In the genomic region with DNA sequence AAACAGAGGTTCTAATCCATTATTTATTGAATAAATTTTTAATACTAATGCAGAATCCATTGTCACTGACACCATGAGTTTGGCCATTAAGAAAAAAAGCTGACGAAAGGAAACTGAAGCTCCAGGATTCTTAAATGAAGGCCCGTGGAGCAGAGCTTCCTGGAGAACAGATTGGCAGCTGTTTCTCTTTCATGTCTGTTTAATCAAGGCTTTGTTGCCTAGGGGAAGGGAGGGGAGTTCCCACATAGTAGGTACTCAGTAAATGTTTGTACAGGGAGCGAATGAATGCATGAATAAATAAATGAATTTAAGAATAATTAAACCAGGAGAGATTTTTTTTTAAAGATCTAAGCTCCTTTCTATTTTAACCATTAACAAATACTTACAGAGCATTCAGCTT, we compare ENCODE assay signal across 29 cellular contexts.
DNase-seq lines count a peak whose midpoint lies in the region; ATAC-seq and TF ChIP-seq lines count a peak whose summit lies in the region.
"Had no signal": no experiment of that assay in that cellular context is flagged by ENCODE, and none has a peak within 500 bp of the region (broad histone marks: within the 10 kb centered on the region; RNA-seq: fewer than 3 reads in every experiment).

No MANE protein-coding gene starts in this region.

- H3F3A ChIP-seq in neural progenitor cell (ENCODE audit: low read depth) = peaks cover 6% of the 10 kb centered on the region

- no peak overlapping the region for H3K4me2 ChIP-seq in neural progenitor cell
- H3K4me2 ChIP-seq: BLaER1 treated with 17β-estradiol and CSF1 and Interleukin-3, amounts not matched to agents 10 nM and 100 nM had no signal

- H3K4me1 ChIP-seq in neural progenitor cell (peaks cover 32% of the 10 kb centered on the region), lower lobe of right lung (no peaks in the 10 kb centered on the region)
- H3K4me1 ChIP-seq: BLaER1 treated with 17β-estradiol and CSF1 and Interleukin-3, amounts not matched to agents 10 nM and 100 nM had no signal

- TF ChIP-seq CTCF in neural progenitor cell (IDR thresholded peaks at IDR 0.05) (no peak), lower lobe of right lung (IDR thresholded peaks at IDR 0.05) (no peak)

- no peaks in the 10 kb centered on the region for H4K20me1 ChIP-seq in neural progenitor cell (ENCODE audit: low read depth)
- H4K20me1 ChIP-seq: BLaER1 treated with 17β-estradiol and CSF1 and Interleukin-3, amounts not matched to agents 10 nM and 100 nM had no signal

- intact Hi-C loops in lower lobe of right lung (cut with DNase I) = no loop called here

- peaks cover 38% of the 10 kb centered on the region for H3K4me1 Mint-ChIP-seq in neural progenitor cell
- no peaks in the 10 kb centered on the region for H3K4me1 Mint-ChIP-seq in T-helper 2 cell treated with Interferon-gamma antibody and Interleukin-4, amounts not matched to agents 5 μg/mL and 100 μg/mL, for 36 hours (ENCODE audit: low read depth)
- H3K4me1 Mint-ChIP-seq: natural killer cell had no signal

- H3K79me2 ChIP-seq in neural progenitor cell (ENCODE audit: low read depth) = no peaks in the 10 kb centered on the region

- H3K27me3 ChIP-seq in neural progenitor cell (no peaks in the 10 kb centered on the region), lower lobe of right lung (ENCODE audit: low read depth) (no peaks in the 10 kb centered on the region)
- H3K27me3 ChIP-seq: BLaER1 treated with 17β-estradiol and CSF1 and Interleukin-3, amounts not matched to agents 10 nM and 100 nM; brain microvascular endothelial cell had no signal

- no peak overlapping the region for H2AFZ ChIP-seq in neural progenitor cell (replicated peaks)

- no peaks in the 10 kb centered on the region for H3K36me3 Mint-ChIP-seq in neural progenitor cell
- H3K36me3 Mint-ChIP-seq in T-helper 2 cell treated with Interferon-gamma antibody and Interleukin-4, amounts not matched to agents 5 μg/mL and 100 μg/mL, for 36 hours (ENCODE audit: low read depth) = no peaks in the 10 kb centered on the region
- H3K36me3 Mint-ChIP-seq: activated naive CD4-positive, alpha-beta T cell treated with anti-CD3 and anti-CD28 coated beads, Interleukin-2, amount 50 U/mL, for 72 hours; natural killer cell had no signal

- H3K27me3 Mint-ChIP-seq in neural progenitor cell (ENCODE audit: insufficient read depth, low read depth) = peaks cover 4% of the 10 kb centered on the region
- H3K27me3 Mint-ChIP-seq in T-helper 2 cell treated with Interferon-gamma antibody and Interleukin-4, amounts not matched to agents 5 μg/mL and 100 μg/mL, for 36 hours (ENCODE audit: low read depth) = no peaks in the 10 kb centered on the region

- H3K4me3 ChIP-seq in neural progenitor cell = no peak overlapping the region
- no peak overlapping the region for H3K4me3 ChIP-seq in lower lobe of right lung
- H3K4me3 ChIP-seq: BLaER1 treated with 17β-estradiol and CSF1 and Interleukin-3, amounts not matched to agents 10 nM and 100 nM; skin epidermis had no signal

- no peak overlapping the region for H3K9ac ChIP-seq in neural progenitor cell
- H3K9ac ChIP-seq: BLaER1 treated with 17β-estradiol and CSF1 and Interleukin-3, amounts not matched to agents 10 nM and 100 nM had no signal

- H3K36me3 ChIP-seq in neural progenitor cell = no peaks in the 10 kb centered on the region
- H3K36me3 ChIP-seq in lower lobe of right lung = no peaks in the 10 kb centered on the region
- H3K36me3 ChIP-seq: BLaER1 treated with 17β-estradiol and CSF1 and Interleukin-3, amounts not matched to agents 10 nM and 100 nM; brain microvascular endothelial cell had no signal

- no peak overlapping the region for H3K27ac Mint-ChIP-seq in neural progenitor cell
- no peak overlapping the region for H3K27ac Mint-ChIP-seq in T-helper 2 cell treated with Interferon-gamma antibody and Interleukin-4, amounts not matched to agents 5 μg/mL and 100 μg/mL, for 36 hours
- H3K27ac Mint-ChIP-seq: activated naive CD4-positive, alpha-beta T cell treated with anti-CD3 and anti-CD28 coated beads, Interleukin-2, amount 50 U/mL, for 72 hours; natural killer cell had no signal

- H3K9me3 ChIP-seq in neural progenitor cell (ENCODE audit: low read depth) = no peaks in the 10 kb centered on the region
- H3K9me3 ChIP-seq in lower lobe of right lung = no peaks in the 10 kb centered on the region
- H3K9me3 ChIP-seq: BLaER1 treated with 17β-estradiol and CSF1 and Interleukin-3, amounts not matched to agents 10 nM and 100 nM had no signal

- peak; percentile 21 for DNase-seq in NCI-H2029 treated with DMSO at 0.1 percent for 48 hours (lab: John Stamatoyannopoulos, UW)
- DNase-seq in NCI-H2029 (lab: John Stamatoyannopoulos, UW) = no peak
- peak; percentile 72 to 95 for DNase-seq in NCI-H2081 (lab: John Stamatoyannopoulos, UW)
- DNase-seq in SHP77 (lab: John Stamatoyannopoulos, UW) = peak; percentile 78 to 80
- DNase-seq in neural progenitor cell (ENCODE audit: low spot score) = peak; percentile 21
- no peak for DNase-seq in T-helper 9 cell
- DNase-seq in lower lobe of right lung = no peak
- DNase-seq in T-helper 2 cell treated with Interferon-gamma antibody and Interleukin-4, amounts not matched to agents 5 μg/mL and 100 μg/mL, for 36 hours (ENCODE audit: low spot score) = no peak
- DNase-seq: activated CD4-positive, alpha-beta T cell treated with anti-CD3 and anti-CD28 coated beads for 4 hours; activated effector memory CD4-positive, alpha-beta T cell treated with Interleukin-2 at 50 U/mL for 16 hours; amygdala; brain microvascular endothelial cell; cerebellar nuclear complex; foreskin fibroblast; IMR-90; natural killer cell; NCI-H1930; NCI-H524; retina; Right ventricle myocardium superior; stimulated activated naive CD4-positive, alpha-beta T cell; T-helper 2 cell had no signal

- no peak overlapping the region for H3K4me3 Mint-ChIP-seq in neural progenitor cell
- H3K4me3 Mint-ChIP-seq in T-helper 2 cell treated with Interferon-gamma antibody and Interleukin-4, amounts not matched to agents 5 μg/mL and 100 μg/mL, for 36 hours = no peak overlapping the region
- H3K4me3 Mint-ChIP-seq: natural killer cell had no signal

- no peak overlapping the region for H3K27ac ChIP-seq in neural progenitor cell
- no peak overlapping the region for H3K27ac ChIP-seq in lower lobe of right lung
- H3K27ac ChIP-seq: 22Rv1; BLaER1 treated with 17β-estradiol and CSF1 and Interleukin-3, amounts not matched to agents 10 nM and 100 nM; brain microvascular endothelial cell; skin epidermis; VCaP had no signal

- ATAC-seq in lower lobe of right lung = no peak
- ATAC-seq: activated naive CD4-positive, alpha-beta T cell treated with anti-CD3 and anti-CD28 coated beads, Interleukin-2, amount 50 U/mL, for 72 hours; esophagus mucosa; natural killer cell; Panc1 had no signal

- no peaks in the 10 kb centered on the region for H3K9me3 Mint-ChIP-seq in neural progenitor cell
- H3K9me3 Mint-ChIP-seq in T-helper 2 cell treated with Interferon-gamma antibody and Interleukin-4, amounts not matched to agents 5 μg/mL and 100 μg/mL, for 36 hours = no peaks in the 10 kb centered on the region

Comparison
In these comparisons a context has a peak if more than half of its experiments do, and no peak if none do; other contexts are left out.
1. DNase-seq: peak in NCI-H2029 treated with DMSO at 0.1 percent for 48 hours (single experiment), NCI-H2081 (2 of 2), SHP77 (2 of 2) and neural progenitor cell (single experiment); none in NCI-H2029 (single experiment), T-helper 9 cell (single experiment), lower lobe of right lung (single experiment) and T-helper 2 cell treated with Interferon-gamma antibody and Interleukin-4, amounts not matched to agents 5 μg/mL and 100 μg/mL, for 36 hours (single experiment).